ENCODE assay signal across 1 cellular context in the genomic region with DNA sequence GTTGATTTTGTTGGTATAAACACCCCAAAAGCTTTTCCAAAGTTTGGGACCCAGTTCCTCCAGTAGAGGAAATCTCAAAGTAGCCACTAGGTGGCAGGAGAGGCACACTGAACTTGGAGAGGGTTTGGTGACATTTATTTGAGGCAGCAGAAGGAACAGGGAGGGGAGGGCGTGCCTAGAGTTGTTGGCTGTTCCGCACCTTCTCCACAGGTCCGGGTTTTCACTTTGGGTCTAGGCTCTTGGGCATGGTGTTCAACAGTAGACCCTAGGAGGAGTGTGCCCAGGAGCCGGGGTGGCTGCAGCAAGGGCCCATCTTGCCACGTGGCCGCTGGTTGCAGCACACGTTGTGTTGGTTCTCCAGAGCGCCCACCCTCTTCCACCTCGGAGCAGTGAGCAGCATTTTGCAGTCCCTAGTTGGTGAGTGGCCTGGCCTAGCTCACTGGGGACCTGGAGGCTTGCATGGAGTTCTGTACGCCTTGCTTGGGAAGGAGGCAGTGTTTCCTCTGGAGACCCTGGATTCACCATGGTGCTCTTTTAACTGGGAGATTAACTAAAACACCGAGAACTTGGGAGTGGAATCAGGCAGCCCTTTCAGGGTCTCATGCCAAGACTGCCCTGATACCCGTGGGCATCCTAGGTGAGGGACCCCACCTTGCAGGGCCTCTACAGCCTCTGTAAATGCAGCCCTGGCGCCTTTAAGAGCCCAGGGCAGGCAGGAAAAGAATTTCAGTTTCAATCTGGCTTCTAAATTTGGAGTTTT.
A peak's percentile ranks its signal among the peaks of the same experiment; 100 is the strongest.
TF ChIP-seq lines count a peak whose summit lies in the region.

No MANE protein-coding gene starts in this region.

TF ChIP-seq in K562, 482 proteins besides CTCF, POLR2A, EP300 and RAD21 (continued from another document and continues in another):
- TF ChIP-seq, protein P1, sequence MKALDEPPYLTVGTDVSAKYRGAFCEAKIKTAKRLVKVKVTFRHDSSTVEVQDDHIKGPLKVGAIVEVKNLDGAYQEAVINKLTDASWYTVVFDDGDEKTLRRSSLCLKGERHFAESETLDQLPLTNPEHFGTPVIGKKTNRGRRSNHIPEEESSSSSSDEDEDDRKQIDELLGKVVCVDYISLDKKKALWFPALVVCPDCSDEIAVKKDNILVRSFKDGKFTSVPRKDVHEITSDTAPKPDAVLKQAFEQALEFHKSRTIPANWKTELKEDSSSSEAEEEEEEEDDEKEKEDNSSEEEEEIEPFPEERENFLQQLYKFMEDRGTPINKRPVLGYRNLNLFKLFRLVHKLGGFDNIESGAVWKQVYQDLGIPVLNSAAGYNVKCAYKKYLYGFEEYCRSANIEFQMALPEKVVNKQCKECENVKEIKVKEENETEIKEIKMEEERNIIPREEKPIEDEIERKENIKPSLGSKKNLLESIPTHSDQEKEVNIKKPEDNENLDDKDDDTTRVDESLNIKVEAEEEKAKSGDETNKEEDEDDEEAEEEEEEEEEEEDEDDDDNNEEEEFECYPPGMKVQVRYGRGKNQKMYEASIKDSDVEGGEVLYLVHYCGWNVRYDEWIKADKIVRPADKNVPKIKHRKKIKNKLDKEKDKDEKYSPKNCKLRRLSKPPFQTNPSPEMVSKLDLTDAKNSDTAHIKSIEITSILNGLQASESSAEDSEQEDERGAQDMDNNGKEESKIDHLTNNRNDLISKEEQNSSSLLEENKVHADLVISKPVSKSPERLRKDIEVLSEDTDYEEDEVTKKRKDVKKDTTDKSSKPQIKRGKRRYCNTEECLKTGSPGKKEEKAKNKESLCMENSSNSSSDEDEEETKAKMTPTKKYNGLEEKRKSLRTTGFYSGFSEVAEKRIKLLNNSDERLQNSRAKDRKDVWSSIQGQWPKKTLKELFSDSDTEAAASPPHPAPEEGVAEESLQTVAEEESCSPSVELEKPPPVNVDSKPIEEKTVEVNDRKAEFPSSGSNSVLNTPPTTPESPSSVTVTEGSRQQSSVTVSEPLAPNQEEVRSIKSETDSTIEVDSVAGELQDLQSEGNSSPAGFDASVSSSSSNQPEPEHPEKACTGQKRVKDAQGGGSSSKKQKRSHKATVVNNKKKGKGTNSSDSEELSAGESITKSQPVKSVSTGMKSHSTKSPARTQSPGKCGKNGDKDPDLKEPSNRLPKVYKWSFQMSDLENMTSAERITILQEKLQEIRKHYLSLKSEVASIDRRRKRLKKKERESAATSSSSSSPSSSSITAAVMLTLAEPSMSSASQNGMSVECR (CRISPR knock-in tag; IDR thresholded peaks at IDR 0.05): peak; percentile 57
- TF ChIP-seq, protein P2, sequence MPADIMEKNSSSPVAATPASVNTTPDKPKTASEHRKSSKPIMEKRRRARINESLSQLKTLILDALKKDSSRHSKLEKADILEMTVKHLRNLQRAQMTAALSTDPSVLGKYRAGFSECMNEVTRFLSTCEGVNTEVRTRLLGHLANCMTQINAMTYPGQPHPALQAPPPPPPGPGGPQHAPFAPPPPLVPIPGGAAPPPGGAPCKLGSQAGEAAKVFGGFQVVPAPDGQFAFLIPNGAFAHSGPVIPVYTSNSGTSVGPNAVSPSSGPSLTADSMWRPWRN (IDR thresholded peaks at IDR 0.05; ENCODE audit: low read depth): no peak
- no peak for TF ChIP-seq ZNF239 (CRISPR knock-in tag; IDR thresholded peaks at IDR 0.05)
- no peak for TF ChIP-seq ETS2 (tag; IDR thresholded peaks at IDR 0.05; ENCODE audit: borderline replicate concordance, poor library complexity, severe bottlenecking)
- TF ChIP-seq NFIC (IDR thresholded peaks at IDR 0.05): no peak
- no peak for TF ChIP-seq MEF2A (IDR thresholded peaks at IDR 0.05; ENCODE audit: control insufficient read depth, low read depth, low read length)
- no peak for TF ChIP-seq BRCA1 (IDR thresholded peaks at IDR 0.05)
- no peak for TF ChIP-seq BRCA1 (CRISPR knock-in tag; IDR thresholded peaks at IDR 0.05)
- TF ChIP-seq ZNF589 (CRISPR knock-in tag; IDR thresholded peaks at IDR 0.05; ENCODE audit: low read depth): no peak
- TF ChIP-seq BRF1 (IDR thresholded peaks at IDR 0.05; ENCODE audit: borderline replicate concordance, extremely low read depth, insufficient read length): no peak
- no peak for TF ChIP-seq KAT8 (IDR thresholded peaks at IDR 0.05; ENCODE audit: low read depth)
- TF ChIP-seq PTRF (tag; IDR thresholded peaks at IDR 0.05): no peak
- TF ChIP-seq ETV6 (IDR thresholded peaks at IDR 0.05; ENCODE audit: borderline replicate concordance in 1 of 2, low read depth in 2 of 2, low read length in 1 of 2): no peak
- no peak for TF ChIP-seq ETV6 (CRISPR knock-in tag; IDR thresholded peaks at IDR 0.05; ENCODE audit: borderline replicate concordance)
- TF ChIP-seq, protein P3, sequence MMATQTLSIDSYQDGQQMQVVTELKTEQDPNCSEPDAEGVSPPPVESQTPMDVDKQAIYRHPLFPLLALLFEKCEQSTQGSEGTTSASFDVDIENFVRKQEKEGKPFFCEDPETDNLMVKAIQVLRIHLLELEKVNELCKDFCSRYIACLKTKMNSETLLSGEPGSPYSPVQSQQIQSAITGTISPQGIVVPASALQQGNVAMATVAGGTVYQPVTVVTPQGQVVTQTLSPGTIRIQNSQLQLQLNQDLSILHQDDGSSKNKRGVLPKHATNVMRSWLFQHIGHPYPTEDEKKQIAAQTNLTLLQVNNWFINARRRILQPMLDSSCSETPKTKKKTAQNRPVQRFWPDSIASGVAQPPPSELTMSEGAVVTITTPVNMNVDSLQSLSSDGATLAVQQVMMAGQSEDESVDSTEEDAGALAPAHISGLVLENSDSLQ (IDR thresholded peaks at IDR 0.05): 0 out of 2 replicates have a peak, but pooled peaks have one; percentile 29
- TF ChIP-seq, protein P4, sequence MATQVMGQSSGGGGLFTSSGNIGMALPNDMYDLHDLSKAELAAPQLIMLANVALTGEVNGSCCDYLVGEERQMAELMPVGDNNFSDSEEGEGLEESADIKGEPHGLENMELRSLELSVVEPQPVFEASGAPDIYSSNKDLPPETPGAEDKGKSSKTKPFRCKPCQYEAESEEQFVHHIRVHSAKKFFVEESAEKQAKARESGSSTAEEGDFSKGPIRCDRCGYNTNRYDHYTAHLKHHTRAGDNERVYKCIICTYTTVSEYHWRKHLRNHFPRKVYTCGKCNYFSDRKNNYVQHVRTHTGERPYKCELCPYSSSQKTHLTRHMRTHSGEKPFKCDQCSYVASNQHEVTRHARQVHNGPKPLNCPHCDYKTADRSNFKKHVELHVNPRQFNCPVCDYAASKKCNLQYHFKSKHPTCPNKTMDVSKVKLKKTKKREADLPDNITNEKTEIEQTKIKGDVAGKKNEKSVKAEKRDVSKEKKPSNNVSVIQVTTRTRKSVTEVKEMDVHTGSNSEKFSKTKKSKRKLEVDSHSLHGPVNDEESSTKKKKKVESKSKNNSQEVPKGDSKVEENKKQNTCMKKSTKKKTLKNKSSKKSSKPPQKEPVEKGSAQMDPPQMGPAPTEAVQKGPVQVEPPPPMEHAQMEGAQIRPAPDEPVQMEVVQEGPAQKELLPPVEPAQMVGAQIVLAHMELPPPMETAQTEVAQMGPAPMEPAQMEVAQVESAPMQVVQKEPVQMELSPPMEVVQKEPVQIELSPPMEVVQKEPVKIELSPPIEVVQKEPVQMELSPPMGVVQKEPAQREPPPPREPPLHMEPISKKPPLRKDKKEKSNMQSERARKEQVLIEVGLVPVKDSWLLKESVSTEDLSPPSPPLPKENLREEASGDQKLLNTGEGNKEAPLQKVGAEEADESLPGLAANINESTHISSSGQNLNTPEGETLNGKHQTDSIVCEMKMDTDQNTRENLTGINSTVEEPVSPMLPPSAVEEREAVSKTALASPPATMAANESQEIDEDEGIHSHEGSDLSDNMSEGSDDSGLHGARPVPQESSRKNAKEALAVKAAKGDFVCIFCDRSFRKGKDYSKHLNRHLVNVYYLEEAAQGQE (CRISPR knock-in tag; IDR thresholded peaks at IDR 0.05; ENCODE audit: low read depth): no peak
- no peak for TF ChIP-seq MCM5 (IDR thresholded peaks at IDR 0.05; ENCODE audit: low read depth)
- no peak for TF ChIP-seq HEY1 (CRISPR knock-in tag; IDR thresholded peaks at IDR 0.05; ENCODE audit: borderline replicate concordance)
- no peak for TF ChIP-seq NFIX (CRISPR knock-in tag; IDR thresholded peaks at IDR 0.05; ENCODE audit: low read depth)
- TF ChIP-seq, protein P5, sequence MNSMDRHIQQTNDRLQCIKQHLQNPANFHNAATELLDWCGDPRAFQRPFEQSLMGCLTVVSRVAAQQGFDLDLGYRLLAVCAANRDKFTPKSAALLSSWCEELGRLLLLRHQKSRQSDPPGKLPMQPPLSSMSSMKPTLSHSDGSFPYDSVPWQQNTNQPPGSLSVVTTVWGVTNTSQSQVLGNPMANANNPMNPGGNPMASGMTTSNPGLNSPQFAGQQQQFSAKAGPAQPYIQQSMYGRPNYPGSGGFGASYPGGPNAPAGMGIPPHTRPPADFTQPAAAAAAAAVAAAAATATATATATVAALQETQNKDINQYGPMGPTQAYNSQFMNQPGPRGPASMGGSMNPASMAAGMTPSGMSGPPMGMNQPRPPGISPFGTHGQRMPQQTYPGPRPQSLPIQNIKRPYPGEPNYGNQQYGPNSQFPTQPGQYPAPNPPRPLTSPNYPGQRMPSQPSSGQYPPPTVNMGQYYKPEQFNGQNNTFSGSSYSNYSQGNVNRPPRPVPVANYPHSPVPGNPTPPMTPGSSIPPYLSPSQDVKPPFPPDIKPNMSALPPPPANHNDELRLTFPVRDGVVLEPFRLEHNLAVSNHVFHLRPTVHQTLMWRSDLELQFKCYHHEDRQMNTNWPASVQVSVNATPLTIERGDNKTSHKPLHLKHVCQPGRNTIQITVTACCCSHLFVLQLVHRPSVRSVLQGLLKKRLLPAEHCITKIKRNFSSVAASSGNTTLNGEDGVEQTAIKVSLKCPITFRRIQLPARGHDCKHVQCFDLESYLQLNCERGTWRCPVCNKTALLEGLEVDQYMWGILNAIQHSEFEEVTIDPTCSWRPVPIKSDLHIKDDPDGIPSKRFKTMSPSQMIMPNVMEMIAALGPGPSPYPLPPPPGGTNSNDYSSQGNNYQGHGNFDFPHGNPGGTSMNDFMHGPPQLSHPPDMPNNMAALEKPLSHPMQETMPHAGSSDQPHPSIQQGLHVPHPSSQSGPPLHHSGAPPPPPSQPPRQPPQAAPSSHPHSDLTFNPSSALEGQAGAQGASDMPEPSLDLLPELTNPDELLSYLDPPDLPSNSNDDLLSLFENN (IDR thresholded peaks at IDR 0.05; ENCODE audit: low read depth in 2 of 2, low read length in 2 of 2): no peak
- peak; percentile 24; the same call in 1 of the 2 replicates for TF ChIP-seq ZNF384 (IDR thresholded peaks at IDR 0.05; ENCODE audit: low read depth, low read length)
- TF ChIP-seq MCM7 (IDR thresholded peaks at IDR 0.05): no peak
- no peak for TF ChIP-seq ASH1L (IDR thresholded peaks at IDR 0.05; ENCODE audit: borderline replicate concordance, low read depth, partially characterized antibody)
- no peak for TF ChIP-seq ZNF79 (CRISPR knock-in tag; IDR thresholded peaks at IDR 0.05; ENCODE audit: low read depth)
- no peak for TF ChIP-seq HMG20B (CRISPR knock-in tag; IDR thresholded peaks at IDR 0.05)
- TF ChIP-seq, protein P6, sequence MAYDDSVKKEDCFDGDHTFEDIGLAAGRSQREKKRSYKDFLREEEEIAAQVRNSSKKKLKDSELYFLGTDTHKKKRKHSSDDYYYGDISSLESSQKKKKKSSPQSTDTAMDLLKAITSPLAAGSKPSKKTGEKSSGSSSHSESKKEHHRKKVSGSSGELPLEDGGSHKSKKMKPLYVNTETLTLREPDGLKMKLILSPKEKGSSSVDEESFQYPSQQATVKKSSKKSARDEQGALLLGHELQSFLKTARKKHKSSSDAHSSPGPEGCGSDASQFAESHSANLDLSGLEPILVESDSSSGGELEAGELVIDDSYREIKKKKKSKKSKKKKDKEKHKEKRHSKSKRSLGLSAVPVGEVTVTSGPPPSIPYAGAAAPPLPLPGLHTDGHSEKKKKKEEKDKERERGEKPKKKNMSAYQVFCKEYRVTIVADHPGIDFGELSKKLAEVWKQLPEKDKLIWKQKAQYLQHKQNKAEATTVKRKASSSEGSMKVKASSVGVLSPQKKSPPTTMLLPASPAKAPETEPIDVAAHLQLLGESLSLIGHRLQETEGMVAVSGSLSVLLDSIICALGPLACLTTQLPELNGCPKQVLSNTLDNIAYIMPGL (CRISPR knock-in tag; IDR thresholded peaks at IDR 0.05): 0 out of 2 replicates have a peak, but pooled peaks have one; percentile 24
- 0 out of 2 replicates have a peak, but pooled peaks have one; percentile 8 for TF ChIP-seq ZNF766 (CRISPR knock-in tag; conservative IDR thresholded peaks at IDR 0.05)
- TF ChIP-seq, protein P7, sequence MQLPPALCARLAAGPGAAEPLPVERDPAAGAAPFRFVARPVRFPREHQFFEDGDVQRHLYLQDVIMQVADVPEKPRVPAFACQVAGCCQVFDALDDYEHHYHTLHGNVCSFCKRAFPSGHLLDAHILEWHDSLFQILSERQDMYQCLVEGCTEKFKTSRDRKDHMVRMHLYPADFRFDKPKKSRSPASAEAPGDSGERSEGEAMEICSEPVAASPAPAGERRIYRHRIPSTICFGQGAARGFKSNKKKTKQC (CRISPR knock-in tag; IDR thresholded peaks at IDR 0.05): no peak
- no peak for TF ChIP-seq MYBL2 (IDR thresholded peaks at IDR 0.05; ENCODE audit: low read depth)
- TF ChIP-seq MYBL2 (CRISPR knock-in tag; IDR thresholded peaks at IDR 0.05; ENCODE audit: borderline replicate concordance): no peak
- TF ChIP-seq MECOM (CRISPR knock-in tag; IDR thresholded peaks at IDR 0.05): no peak
- no peak for TF ChIP-seq FOXJ2 (tag; IDR thresholded peaks at IDR 0.05)
- no peak for TF ChIP-seq TBL1XR1 (IDR thresholded peaks at IDR 0.05; ENCODE audit: low read length in 2 of 2)
- TF ChIP-seq, protein P8, sequence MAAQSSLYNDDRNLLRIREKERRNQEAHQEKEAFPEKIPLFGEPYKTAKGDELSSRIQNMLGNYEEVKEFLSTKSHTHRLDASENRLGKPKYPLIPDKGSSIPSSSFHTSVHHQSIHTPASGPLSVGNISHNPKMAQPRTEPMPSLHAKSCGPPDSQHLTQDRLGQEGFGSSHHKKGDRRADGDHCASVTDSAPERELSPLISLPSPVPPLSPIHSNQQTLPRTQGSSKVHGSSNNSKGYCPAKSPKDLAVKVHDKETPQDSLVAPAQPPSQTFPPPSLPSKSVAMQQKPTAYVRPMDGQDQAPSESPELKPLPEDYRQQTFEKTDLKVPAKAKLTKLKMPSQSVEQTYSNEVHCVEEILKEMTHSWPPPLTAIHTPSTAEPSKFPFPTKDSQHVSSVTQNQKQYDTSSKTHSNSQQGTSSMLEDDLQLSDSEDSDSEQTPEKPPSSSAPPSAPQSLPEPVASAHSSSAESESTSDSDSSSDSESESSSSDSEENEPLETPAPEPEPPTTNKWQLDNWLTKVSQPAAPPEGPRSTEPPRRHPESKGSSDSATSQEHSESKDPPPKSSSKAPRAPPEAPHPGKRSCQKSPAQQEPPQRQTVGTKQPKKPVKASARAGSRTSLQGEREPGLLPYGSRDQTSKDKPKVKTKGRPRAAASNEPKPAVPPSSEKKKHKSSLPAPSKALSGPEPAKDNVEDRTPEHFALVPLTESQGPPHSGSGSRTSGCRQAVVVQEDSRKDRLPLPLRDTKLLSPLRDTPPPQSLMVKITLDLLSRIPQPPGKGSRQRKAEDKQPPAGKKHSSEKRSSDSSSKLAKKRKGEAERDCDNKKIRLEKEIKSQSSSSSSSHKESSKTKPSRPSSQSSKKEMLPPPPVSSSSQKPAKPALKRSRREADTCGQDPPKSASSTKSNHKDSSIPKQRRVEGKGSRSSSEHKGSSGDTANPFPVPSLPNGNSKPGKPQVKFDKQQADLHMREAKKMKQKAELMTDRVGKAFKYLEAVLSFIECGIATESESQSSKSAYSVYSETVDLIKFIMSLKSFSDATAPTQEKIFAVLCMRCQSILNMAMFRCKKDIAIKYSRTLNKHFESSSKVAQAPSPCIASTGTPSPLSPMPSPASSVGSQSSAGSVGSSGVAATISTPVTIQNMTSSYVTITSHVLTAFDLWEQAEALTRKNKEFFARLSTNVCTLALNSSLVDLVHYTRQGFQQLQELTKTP (IDR thresholded peaks at IDR 0.05; ENCODE audit: low read depth in 1 of 2, partially characterized antibody in 2 of 2): peak in 1 of 2 experiments; percentile 17
- TF ChIP-seq PHF21A (IDR thresholded peaks at IDR 0.05; ENCODE audit: borderline replicate concordance, low read depth): peak; percentile 43; the same call in 1 of the 2 replicates
- peak; percentile 67 for TF ChIP-seq CC2D1A (IDR thresholded peaks at IDR 0.05)
- TF ChIP-seq ZBTB7A (IDR thresholded peaks at IDR 0.05; ENCODE audit: borderline replicate concordance, control insufficient read depth, low read depth, low read length): no peak
